In genomic region chr19:7381073-7381390, GRCh38 we compare ENCODE assay signal across 1 cellular context.
TF ChIP-seq lines count a peak whose summit lies in the region.

No MANE protein-coding gene starts in this region.

TF ChIP-seq in GM23338, 12 proteins besides CTCF, POLR2A, EP300 and RAD21 (continued from another document):
- TF ChIP-seq REST (IDR thresholded peaks at IDR 0.05; ENCODE audit: unreplicated experiment), result no peak
- TF ChIP-seq EZH2 (IDR thresholded peaks at IDR 0.05; ENCODE audit: low read depth, unreplicated experiment), result no peak
- TF ChIP-seq, protein P1, sequence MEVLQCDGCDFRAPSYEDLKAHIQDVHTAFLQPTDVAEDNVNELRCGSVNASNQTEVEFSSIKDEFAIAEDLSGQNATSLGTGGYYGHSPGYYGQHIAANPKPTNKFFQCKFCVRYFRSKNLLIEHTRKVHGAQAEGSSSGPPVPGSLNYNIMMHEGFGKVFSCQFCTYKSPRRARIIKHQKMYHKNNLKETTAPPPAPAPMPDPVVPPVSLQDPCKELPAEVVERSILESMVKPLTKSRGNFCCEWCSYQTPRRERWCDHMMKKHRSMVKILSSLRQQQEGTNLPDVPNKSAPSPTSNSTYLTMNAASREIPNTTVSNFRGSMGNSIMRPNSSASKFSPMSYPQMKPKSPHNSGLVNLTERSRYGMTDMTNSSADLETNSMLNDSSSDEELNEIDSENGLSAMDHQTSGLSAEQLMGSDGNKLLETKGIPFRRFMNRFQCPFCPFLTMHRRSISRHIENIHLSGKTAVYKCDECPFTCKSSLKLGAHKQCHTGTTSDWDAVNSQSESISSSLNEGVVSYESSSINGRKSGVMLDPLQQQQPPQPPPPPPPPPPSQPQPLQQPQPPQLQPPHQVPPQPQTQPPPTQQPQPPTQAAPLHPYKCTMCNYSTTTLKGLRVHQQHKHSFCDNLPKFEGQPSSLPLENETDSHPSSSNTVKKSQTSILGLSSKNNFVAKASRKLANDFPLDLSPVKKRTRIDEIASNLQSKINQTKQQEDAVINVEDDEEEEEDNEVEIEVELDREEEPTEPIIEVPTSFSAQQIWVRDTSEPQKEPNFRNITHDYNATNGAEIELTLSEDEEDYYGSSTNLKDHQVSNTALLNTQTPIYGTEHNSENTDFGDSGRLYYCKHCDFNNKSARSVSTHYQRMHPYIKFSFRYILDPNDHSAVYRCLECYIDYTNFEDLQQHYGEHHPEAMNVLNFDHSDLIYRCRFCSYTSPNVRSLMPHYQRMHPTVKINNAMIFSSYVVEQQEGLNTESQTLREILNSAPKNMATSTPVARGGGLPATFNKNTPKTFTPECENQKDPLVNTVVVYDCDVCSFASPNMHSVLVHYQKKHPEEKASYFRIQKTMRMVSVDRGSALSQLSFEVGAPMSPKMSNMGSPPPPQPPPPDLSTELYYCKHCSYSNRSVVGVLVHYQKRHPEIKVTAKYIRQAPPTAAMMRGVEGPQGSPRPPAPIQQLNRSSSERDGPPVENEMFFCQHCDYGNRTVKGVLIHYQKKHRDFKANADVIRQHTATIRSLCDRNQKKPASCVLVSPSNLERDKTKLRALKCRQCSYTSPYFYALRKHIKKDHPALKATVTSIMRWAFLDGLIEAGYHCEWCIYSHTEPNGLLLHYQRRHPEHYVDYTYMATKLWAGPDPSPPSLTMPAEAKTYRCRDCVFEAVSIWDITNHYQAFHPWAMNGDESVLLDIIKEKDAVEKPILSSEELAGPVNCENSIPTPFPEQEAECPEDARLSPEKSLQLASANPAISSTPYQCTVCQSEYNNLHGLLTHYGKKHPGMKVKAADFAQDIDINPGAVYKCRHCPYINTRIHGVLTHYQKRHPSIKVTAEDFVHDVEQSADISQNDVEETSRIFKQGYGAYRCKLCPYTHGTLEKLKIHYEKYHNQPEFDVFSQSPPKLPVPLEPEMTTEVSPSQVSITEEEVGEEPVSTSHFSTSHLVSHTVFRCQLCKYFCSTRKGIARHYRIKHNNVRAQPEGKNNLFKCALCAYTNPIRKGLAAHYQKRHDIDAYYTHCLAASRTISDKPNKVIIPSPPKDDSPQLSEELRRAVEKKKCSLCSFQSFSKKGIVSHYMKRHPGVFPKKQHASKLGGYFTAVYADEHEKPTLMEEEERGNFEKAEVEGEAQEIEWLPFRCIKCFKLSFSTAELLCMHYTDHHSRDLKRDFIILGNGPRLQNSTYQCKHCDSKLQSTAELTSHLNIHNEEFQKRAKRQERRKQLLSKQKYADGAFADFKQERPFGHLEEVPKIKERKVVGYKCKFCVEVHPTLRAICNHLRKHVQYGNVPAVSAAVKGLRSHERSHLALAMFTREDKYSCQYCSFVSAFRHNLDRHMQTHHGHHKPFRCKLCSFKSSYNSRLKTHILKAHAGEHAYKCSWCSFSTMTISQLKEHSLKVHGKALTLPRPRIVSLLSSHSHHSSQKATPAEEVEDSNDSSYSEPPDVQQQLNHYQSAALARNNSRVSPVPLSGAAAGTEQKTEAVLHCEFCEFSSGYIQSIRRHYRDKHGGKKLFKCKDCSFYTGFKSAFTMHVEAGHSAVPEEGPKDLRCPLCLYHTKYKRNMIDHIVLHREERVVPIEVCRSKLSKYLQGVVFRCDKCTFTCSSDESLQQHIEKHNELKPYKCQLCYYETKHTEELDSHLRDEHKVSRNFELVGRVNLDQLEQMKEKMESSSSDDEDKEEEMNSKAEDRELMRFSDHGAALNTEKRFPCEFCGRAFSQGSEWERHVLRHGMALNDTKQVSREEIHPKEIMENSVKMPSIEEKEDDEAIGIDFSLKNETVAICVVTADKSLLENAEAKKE (CRISPR knock-in tag; IDR thresholded peaks at IDR 0.05), result no peak
- no peak for TF ChIP-seq EZH2phosphoT487 (IDR thresholded peaks at IDR 0.05; ENCODE audit: unreplicated experiment)
- no peak for TF ChIP-seq JUNB (IDR thresholded peaks at IDR 0.05; ENCODE audit: unreplicated experiment)
- no peak for TF ChIP-seq ZNF331 (CRISPR knock-in tag; IDR thresholded peaks at IDR 0.05; ENCODE audit: low read depth)
- no peak for TF ChIP-seq STAT1 (IDR thresholded peaks at IDR 0.05; ENCODE audit: unreplicated experiment)
- TF ChIP-seq CREB1 (CRISPR knock-in tag; IDR thresholded peaks at IDR 0.05; ENCODE audit: low read depth), result no peak
